1 cellular context compared by ENCODE assay signal in the genomic region with DNA sequence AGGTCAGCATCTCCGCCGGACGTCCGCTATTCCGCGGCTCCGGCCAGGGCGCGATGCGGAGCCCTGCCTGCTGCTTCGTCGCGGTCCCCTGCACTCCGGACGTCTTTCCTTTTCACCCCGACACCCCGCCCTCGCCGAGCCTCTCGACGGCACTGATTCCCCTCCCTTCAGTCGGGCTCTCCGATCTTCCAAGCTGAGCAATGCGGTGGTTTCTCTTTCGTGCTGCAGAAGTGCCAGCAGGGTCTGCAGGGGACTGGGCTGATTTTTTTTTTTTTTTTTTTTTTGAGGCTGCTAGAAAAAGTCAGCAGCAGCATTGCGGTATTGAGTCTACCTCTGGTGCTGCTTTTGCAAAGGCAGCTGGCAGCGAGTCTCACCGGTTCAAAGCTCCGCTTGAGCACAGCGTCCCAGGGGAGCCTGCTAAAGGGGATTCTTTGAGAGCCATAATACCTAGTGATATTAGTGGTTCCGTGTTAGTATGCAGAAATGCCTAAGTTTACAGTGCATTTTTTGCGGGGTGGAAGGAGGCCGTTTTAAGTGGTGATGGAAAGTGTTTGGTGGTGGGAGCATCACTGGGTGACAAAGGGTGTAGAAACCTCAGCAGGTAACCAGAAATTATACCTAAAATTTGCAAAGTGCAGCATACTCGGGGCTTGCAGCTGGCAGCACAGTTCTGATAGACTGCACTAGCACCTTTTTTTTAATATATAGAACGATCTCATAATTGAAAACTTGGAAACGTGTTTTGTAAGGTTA.
A peak's percentile ranks its signal among the peaks of the same experiment; 100 is the strongest.
TF ChIP-seq lines count a peak whose summit lies in the region.

No MANE protein-coding gene starts in this region.

TF ChIP-seq in H1, 55 proteins besides CTCF, POLR2A, EP300 and RAD21 (continued from another document):
- TF ChIP-seq, protein P1, sequence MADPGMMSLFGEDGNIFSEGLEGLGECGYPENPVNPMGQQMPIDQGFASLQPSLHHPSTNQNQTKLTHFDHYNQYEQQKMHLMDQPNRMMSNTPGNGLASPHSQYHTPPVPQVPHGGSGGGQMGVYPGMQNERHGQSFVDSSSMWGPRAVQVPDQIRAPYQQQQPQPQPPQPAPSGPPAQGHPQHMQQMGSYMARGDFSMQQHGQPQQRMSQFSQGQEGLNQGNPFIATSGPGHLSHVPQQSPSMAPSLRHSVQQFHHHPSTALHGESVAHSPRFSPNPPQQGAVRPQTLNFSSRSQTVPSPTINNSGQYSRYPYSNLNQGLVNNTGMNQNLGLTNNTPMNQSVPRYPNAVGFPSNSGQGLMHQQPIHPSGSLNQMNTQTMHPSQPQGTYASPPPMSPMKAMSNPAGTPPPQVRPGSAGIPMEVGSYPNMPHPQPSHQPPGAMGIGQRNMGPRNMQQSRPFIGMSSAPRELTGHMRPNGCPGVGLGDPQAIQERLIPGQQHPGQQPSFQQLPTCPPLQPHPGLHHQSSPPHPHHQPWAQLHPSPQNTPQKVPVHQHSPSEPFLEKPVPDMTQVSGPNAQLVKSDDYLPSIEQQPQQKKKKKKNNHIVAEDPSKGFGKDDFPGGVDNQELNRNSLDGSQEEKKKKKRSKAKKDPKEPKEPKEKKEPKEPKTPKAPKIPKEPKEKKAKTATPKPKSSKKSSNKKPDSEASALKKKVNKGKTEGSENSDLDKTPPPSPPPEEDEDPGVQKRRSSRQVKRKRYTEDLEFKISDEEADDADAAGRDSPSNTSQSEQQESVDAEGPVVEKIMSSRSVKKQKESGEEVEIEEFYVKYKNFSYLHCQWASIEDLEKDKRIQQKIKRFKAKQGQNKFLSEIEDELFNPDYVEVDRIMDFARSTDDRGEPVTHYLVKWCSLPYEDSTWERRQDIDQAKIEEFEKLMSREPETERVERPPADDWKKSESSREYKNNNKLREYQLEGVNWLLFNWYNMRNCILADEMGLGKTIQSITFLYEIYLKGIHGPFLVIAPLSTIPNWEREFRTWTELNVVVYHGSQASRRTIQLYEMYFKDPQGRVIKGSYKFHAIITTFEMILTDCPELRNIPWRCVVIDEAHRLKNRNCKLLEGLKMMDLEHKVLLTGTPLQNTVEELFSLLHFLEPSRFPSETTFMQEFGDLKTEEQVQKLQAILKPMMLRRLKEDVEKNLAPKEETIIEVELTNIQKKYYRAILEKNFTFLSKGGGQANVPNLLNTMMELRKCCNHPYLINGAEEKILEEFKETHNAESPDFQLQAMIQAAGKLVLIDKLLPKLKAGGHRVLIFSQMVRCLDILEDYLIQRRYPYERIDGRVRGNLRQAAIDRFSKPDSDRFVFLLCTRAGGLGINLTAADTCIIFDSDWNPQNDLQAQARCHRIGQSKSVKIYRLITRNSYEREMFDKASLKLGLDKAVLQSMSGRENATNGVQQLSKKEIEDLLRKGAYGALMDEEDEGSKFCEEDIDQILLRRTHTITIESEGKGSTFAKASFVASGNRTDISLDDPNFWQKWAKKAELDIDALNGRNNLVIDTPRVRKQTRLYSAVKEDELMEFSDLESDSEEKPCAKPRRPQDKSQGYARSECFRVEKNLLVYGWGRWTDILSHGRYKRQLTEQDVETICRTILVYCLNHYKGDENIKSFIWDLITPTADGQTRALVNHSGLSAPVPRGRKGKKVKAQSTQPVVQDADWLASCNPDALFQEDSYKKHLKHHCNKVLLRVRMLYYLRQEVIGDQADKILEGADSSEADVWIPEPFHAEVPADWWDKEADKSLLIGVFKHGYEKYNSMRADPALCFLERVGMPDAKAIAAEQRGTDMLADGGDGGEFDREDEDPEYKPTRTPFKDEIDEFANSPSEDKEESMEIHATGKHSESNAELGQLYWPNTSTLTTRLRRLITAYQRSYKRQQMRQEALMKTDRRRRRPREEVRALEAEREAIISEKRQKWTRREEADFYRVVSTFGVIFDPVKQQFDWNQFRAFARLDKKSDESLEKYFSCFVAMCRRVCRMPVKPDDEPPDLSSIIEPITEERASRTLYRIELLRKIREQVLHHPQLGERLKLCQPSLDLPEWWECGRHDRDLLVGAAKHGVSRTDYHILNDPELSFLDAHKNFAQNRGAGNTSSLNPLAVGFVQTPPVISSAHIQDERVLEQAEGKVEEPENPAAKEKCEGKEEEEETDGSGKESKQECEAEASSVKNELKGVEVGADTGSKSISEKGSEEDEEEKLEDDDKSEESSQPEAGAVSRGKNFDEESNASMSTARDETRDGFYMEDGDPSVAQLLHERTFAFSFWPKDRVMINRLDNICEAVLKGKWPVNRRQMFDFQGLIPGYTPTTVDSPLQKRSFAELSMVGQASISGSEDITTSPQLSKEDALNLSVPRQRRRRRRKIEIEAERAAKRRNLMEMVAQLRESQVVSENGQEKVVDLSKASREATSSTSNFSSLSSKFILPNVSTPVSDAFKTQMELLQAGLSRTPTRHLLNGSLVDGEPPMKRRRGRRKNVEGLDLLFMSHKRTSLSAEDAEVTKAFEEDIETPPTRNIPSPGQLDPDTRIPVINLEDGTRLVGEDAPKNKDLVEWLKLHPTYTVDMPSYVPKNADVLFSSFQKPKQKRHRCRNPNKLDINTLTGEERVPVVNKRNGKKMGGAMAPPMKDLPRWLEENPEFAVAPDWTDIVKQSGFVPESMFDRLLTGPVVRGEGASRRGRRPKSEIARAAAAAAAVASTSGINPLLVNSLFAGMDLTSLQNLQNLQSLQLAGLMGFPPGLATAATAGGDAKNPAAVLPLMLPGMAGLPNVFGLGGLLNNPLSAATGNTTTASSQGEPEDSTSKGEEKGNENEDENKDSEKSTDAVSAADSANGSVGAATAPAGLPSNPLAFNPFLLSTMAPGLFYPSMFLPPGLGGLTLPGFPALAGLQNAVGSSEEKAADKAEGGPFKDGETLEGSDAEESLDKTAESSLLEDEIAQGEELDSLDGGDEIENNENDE (IDR thresholded peaks at IDR 0.05; ENCODE audit: insufficient replicate concordance, low read length) = no peak
- TF ChIP-seq, protein P2, sequence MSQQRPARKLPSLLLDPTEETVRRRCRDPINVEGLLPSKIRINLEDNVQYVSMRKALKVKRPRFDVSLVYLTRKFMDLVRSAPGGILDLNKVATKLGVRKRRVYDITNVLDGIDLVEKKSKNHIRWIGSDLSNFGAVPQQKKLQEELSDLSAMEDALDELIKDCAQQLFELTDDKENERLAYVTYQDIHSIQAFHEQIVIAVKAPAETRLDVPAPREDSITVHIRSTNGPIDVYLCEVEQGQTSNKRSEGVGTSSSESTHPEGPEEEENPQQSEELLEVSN (IDR thresholded peaks at IDR 0.05) = peak; percentile 23; the same call in 1 of the 2 replicates
- peak; percentile 81 for TF ChIP-seq ASH2L (IDR thresholded peaks at IDR 0.05; ENCODE audit: low read length)
- TF ChIP-seq SP4 (IDR thresholded peaks at IDR 0.05; ENCODE audit: low read length) = 0 out of 2 replicates have a peak, but pooled peaks have one; percentile 51
- TF ChIP-seq KDM1A (IDR thresholded peaks at IDR 0.05; ENCODE audit: borderline replicate concordance, low read length) = no peak
- TF ChIP-seq SIN3A (conservative IDR thresholded peaks at IDR 0.05 in 1 of 2, IDR thresholded peaks at IDR 0.05 in 1 of 2; ENCODE audit: low read depth in 1 of 2, low read length in 2 of 2) = peak in 1 of 2 experiments; percentile 75; a peak in 2 of 4 replicates
- TF ChIP-seq CHD1 (IDR thresholded peaks at IDR 0.05; ENCODE audit: low read depth, low read length) = no peak
- TF ChIP-seq SAP30 (IDR thresholded peaks at IDR 0.05; ENCODE audit: insufficient read depth, insufficient replicate concordance, low read length) = peak; percentile 46
- no peak for TF ChIP-seq POLR2AphosphoS5 (IDR thresholded peaks at IDR 0.05; ENCODE audit: low read depth, low read length)
- peak; percentile 90 for TF ChIP-seq RBBP5 (IDR thresholded peaks at IDR 0.05; ENCODE audit: borderline replicate concordance, low read depth, low read length)
- TF ChIP-seq RXRA (IDR thresholded peaks at IDR 0.05; ENCODE audit: insufficient read depth, low read depth, low read length) = no peak
- peak; percentile 29 for TF ChIP-seq KDM4A (IDR thresholded peaks at IDR 0.05; ENCODE audit: low read depth, low read length, severe bottlenecking)
- TF ChIP-seq ZNF274 (IDR thresholded peaks at IDR 0.05; ENCODE audit: borderline replicate concordance, extremely low read depth, low read length) = no peak
